ENCODE assay signal across 8 cellular contexts in genomic region chr1:226814751-226815496, GRCh38. TPM values are rescaled to one million over a fixed set of nuclear protein-coding genes. Genes with fewer than 3 reads are reported as not detected.
DNase-seq lines count a peak whose midpoint lies in the region; ATAC-seq, FAIRE-seq and TF ChIP-seq lines count a peak whose summit lies in the region.

No MANE protein-coding gene starts in this region.

- peaks cover 6% of the 10 kb centered on the region for H3K4me1 Mint-ChIP-seq in activated CD4-positive, alpha-beta T cell treated with anti-CD3 and anti-CD28 coated beads for 36 hours

- H3K4ac ChIP-seq in mesendoderm (ENCODE audit: low read depth, low read length), result no peak overlapping the region

- no peak overlapping the region for H3K23ac ChIP-seq in mesendoderm (ENCODE audit: low read length)

- no peak overlapping the region for H4K5ac ChIP-seq in mesendoderm (ENCODE audit: low read length)

- H3K4me3 ChIP-seq in muscle layer of colon (ENCODE audit: low read depth in 1 of 2, low read length in 2 of 2) (no peak overlapping the region), mesendoderm (ENCODE audit: low read length) (no peak overlapping the region), A673 (ENCODE audit: low read depth, low read length, poor library complexity, severe bottlenecking) (no peak overlapping the region)

- H3K79me1 ChIP-seq in mesendoderm (ENCODE audit: low read length), result no peaks in the 10 kb centered on the region

- intact Hi-C loops in A673 (cut with micrococcal nuclease; ENCODE audit: unreplicated experiment), result no loop called here
- intact Hi-C loops in activated CD4-positive, alpha-beta T cell treated with anti-CD3 and anti-CD28 coated beads for 36 hours (cut with DNase I, micrococcal nuclease), result no loop called here

- no peak overlapping the region for H3K56ac ChIP-seq in mesendoderm (ENCODE audit: low read length)

- no peak for ATAC-seq in activated CD4-positive, alpha-beta T cell treated with anti-CD3 and anti-CD28 coated beads for 36 hours

- no peaks in the 10 kb centered on the region for H3K27me3 Mint-ChIP-seq in activated CD4-positive, alpha-beta T cell treated with anti-CD3 and anti-CD28 coated beads for 36 hours

- TF ChIP-seq CTCF in D721Med (IDR thresholded peaks at IDR 0.05; ENCODE audit: insufficient read depth, missing control alignments) (no peak), A673 (conservative IDR thresholded peaks at IDR 0.05; ENCODE audit: low read depth, low read length) (no peak)

- peak; percentile 77 for DNase-seq in GM03348 (ENCODE audit: low spot score)
- DNase-seq in NCI-H69 (lab: John Stamatoyannopoulos, UW), result peak; percentile 96
- DNase-seq in dermis microvascular lymphatic vessel endothelial cell (ENCODE audit: low read depth in 2 of 2), result peak; percentile 94 to 97
- DNase-seq in mesendoderm, result no peak
- DNase-seq in D721Med (ENCODE audit: insufficient read length, low spot score), result no peak
- no peak for DNase-seq in A673 (ENCODE audit: low spot score)
- no peak for DNase-seq in activated CD4-positive, alpha-beta T cell treated with anti-CD3 and anti-CD28 coated beads for 36 hours

- H3K9ac ChIP-seq in muscle layer of colon (ENCODE audit: low read length), result no peak overlapping the region
- H3K9ac ChIP-seq in mesendoderm (ENCODE audit: low read length), result no peak overlapping the region

- no peaks in the 10 kb centered on the region for H3K9me3 ChIP-seq in muscle layer of colon (ENCODE audit: low read length)
- no peaks in the 10 kb centered on the region for H3K9me3 ChIP-seq in A673 (ENCODE audit: low read depth, low read length, poor library complexity, severe bottlenecking)

- CTCF ChIA-PET in A673 (lab: Charles Lee), result no interaction called here
- CTCF ChIA-PET in activated CD4-positive, alpha-beta T cell treated with anti-CD3 and anti-CD28 coated beads for 36 hours (lab: Charles Lee), result interaction anchor here (0.6 to 1.0 kb wide), 4 partner anchors 8 to 182 kb away, joined by 3 to 4 read pairs (median 4); no protein-coding TSS in a partner anchor

- H2BK15ac ChIP-seq in mesendoderm (replicated peaks; ENCODE audit: low read depth), result no peak overlapping the region

- POLR2A ChIA-PET in A673 (lab: Charles Lee; ENCODE audit: low non-redundant PET), result no interaction called here
- POLR2A ChIA-PET in activated CD4-positive, alpha-beta T cell treated with anti-CD3 and anti-CD28 coated beads for 36 hours (lab: Charles Lee), result interaction anchor here (0.6 to 0.7 kb wide), 2 partner anchors 24 to 190 kb away, joined by 3 to 4 read pairs; no protein-coding TSS in a partner anchor

- H3K4me3 Mint-ChIP-seq in activated CD4-positive, alpha-beta T cell treated with anti-CD3 and anti-CD28 coated beads for 36 hours, result no peak overlapping the region

- no peak overlapping the region for H2BK5ac ChIP-seq in mesendoderm (ENCODE audit: low read length)

- H3K36me3 Mint-ChIP-seq in activated CD4-positive, alpha-beta T cell treated with anti-CD3 and anti-CD28 coated beads for 36 hours (ENCODE audit: low read depth), result no peaks in the 10 kb centered on the region

- H3K9me3 Mint-ChIP-seq in activated CD4-positive, alpha-beta T cell treated with anti-CD3 and anti-CD28 coated beads for 36 hours (ENCODE audit: low read depth), result no peaks in the 10 kb centered on the region

- no peak overlapping the region for H3K18ac ChIP-seq in mesendoderm (ENCODE audit: low read length)

- no peak for FAIRE-seq in D721Med (lab: Jason Lieb, UNC)

- H2AK5ac ChIP-seq in mesendoderm (ENCODE audit: low read length), result no peak overlapping the region

- H4K8ac ChIP-seq in mesendoderm (ENCODE audit: low read depth, low read length), result no peak overlapping the region

- H3K4me1 ChIP-seq in muscle layer of colon (ENCODE audit: insufficient read depth, low read length) (peaks cover 17% of the 10 kb centered on the region), mesendoderm (ENCODE audit: control insufficient read depth, low read depth, low read length) (no peaks in the 10 kb centered on the region), A673 (ENCODE audit: insufficient read depth, low read length, poor library complexity, severe bottlenecking) (no peaks in the 10 kb centered on the region)

- no peaks in the 10 kb centered on the region for H3K36me3 ChIP-seq in muscle layer of colon (ENCODE audit: insufficient read depth, low read length)
- H3K36me3 ChIP-seq in mesendoderm (ENCODE audit: control insufficient read depth, insufficient read depth, low read length), result no peaks in the 10 kb centered on the region
- no peaks in the 10 kb centered on the region for H3K36me3 ChIP-seq in A673 (ENCODE audit: insufficient read depth, low read length, poor library complexity, severe bottlenecking)

- no peaks in the 10 kb centered on the region for H3K27me3 ChIP-seq in muscle layer of colon (ENCODE audit: control insufficient read depth in 1 of 2, insufficient read depth in 2 of 2, low read length in 2 of 2)
- no peaks in the 10 kb centered on the region for H3K27me3 ChIP-seq in mesendoderm (ENCODE audit: insufficient read depth, low read length, poor library complexity)
- no peaks in the 10 kb centered on the region for H3K27me3 ChIP-seq in A673 (replicated peaks; ENCODE audit: insufficient read depth, low read depth, low read length, poor library complexity)

- no CpG with 5 or more reads among the region's 10 CpGs for WGBS in mesendoderm (ENCODE audit: extremely low coverage, insufficient coverage, low lambda C conversion rate)

- BruUV-seq in A673 (replicated peaks; lab: Mats Ljungman, UMichigan), result no TSS peak

- H3K27ac ChIP-seq in muscle layer of colon (ENCODE audit: low read depth, low read length) (peak overlapping the region; percentile 76), mesendoderm (ENCODE audit: low read depth, low read length) (no peak overlapping the region), A673 (ENCODE audit: low read depth, low read length, poor library complexity, severe bottlenecking) (no peak overlapping the region)

- no peaks in the 10 kb centered on the region for H3K79me2 ChIP-seq in mesendoderm (ENCODE audit: control insufficient read depth, insufficient read depth, low read length)

- H2BK120ac ChIP-seq in mesendoderm (ENCODE audit: low read depth, low read length), result no peak overlapping the region

- no peak overlapping the region for H3K27ac Mint-ChIP-seq in activated CD4-positive, alpha-beta T cell treated with anti-CD3 and anti-CD28 coated beads for 36 hours

- no peak overlapping the region for H3K4me2 ChIP-seq in mesendoderm (ENCODE audit: low read length)

RNA-seq across cellular contexts. Expression of gene PSEN2, which starts 55.5 kb away (rescaled TPM):
- 42.7 and 74.5 TPM in 2 replicates for total RNA-seq in dermis microvascular lymphatic vessel endothelial cell
- 12.9 TPM for polyA plus RNA-seq in mesendoderm (2013, experiment 1 of 2)
- 13.6 TPM for polyA plus RNA-seq in mesendoderm (2013, experiment 2 of 2)
- 6.6 and 7.8 TPM in 2 replicates for total RNA-seq in A673 (2021)
- 1 to 10 TPM; 2.2 to 3.2 TPM for total RNA-seq in activated CD4-positive, alpha-beta T cell treated with anti-CD3 and anti-CD28 coated beads for 36 hours

Comparison
In these comparisons a context has a peak if more than half of its experiments do, and no peak if none do; other contexts are left out.
1. DNase-seq: peak in GM03348 (single experiment), NCI-H69 (single experiment) and dermis microvascular lymphatic vessel endothelial cell (2 of 2); none in mesendoderm (single experiment), D721Med (single experiment), A673 (single experiment) and activated CD4-positive, alpha-beta T cell treated with anti-CD3 and anti-CD28 coated beads for 36 hours (single experiment).